1 cellular context compared by ENCODE assay signal in genomic region chr6:136751478-136751956, GRCh38.
A peak's percentile ranks its signal among the peaks of the same experiment; 100 is the strongest.
TF ChIP-seq lines count a peak whose summit lies in the region.

No MANE protein-coding gene starts in this region.

TF ChIP-seq in GM12878, 131 proteins besides CTCF, POLR2A, EP300 and RAD21 (continued from another document):
- TF ChIP-seq, protein P1, sequence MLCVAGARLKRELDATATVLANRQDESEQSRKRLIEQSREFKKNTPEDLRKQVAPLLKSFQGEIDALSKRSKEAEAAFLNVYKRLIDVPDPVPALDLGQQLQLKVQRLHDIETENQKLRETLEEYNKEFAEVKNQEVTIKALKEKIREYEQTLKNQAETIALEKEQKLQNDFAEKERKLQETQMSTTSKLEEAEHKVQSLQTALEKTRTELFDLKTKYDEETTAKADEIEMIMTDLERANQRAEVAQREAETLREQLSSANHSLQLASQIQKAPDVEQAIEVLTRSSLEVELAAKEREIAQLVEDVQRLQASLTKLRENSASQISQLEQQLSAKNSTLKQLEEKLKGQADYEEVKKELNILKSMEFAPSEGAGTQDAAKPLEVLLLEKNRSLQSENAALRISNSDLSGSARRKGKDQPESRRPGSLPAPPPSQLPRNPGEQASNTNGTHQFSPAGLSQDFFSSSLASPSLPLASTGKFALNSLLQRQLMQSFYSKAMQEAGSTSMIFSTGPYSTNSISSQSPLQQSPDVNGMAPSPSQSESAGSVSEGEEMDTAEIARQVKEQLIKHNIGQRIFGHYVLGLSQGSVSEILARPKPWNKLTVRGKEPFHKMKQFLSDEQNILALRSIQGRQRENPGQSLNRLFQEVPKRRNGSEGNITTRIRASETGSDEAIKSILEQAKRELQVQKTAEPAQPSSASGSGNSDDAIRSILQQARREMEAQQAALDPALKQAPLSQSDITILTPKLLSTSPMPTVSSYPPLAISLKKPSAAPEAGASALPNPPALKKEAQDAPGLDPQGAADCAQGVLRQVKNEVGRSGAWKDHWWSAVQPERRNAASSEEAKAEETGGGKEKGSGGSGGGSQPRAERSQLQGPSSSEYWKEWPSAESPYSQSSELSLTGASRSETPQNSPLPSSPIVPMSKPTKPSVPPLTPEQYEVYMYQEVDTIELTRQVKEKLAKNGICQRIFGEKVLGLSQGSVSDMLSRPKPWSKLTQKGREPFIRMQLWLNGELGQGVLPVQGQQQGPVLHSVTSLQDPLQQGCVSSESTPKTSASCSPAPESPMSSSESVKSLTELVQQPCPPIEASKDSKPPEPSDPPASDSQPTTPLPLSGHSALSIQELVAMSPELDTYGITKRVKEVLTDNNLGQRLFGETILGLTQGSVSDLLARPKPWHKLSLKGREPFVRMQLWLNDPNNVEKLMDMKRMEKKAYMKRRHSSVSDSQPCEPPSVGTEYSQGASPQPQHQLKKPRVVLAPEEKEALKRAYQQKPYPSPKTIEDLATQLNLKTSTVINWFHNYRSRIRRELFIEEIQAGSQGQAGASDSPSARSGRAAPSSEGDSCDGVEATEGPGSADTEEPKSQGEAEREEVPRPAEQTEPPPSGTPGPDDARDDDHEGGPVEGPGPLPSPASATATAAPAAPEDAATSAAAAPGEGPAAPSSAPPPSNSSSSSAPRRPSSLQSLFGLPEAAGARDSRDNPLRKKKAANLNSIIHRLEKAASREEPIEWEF (IDR thresholded peaks at IDR 0.05; ENCODE audit: insufficient replicate concordance, low read depth, low read length): peak; percentile 90
- TF ChIP-seq CHD4 (IDR thresholded peaks at IDR 0.05) (no peak), IRF4 (IDR thresholded peaks at IDR 0.05; ENCODE audit: low read depth, low read length) (0 out of 2 replicates have a peak, but pooled peaks have one; percentile 36), LARP7 (IDR thresholded peaks at IDR 0.05) (no peak), SMC3 (IDR thresholded peaks at IDR 0.05; ENCODE audit: borderline replicate concordance, low read length) (no peak), ZNF622 (IDR thresholded peaks at IDR 0.05) (no peak), ZNF592 (IDR thresholded peaks at IDR 0.05) (no peak), HDAC2 (IDR thresholded peaks at IDR 0.05) (no peak), CBX3 (IDR thresholded peaks at IDR 0.05; ENCODE audit: borderline replicate concordance, low read depth) (no peak), SP1 (IDR thresholded peaks at IDR 0.05; ENCODE audit: low read depth, low read length) (no peak), SRF (IDR thresholded peaks at IDR 0.05; ENCODE audit: low read depth in 2 of 2, low read length in 2 of 2) (no peak), SREBF2 (IDR thresholded peaks at IDR 0.05; ENCODE audit: low read length) (no peak)
